ENCODE assay signal across 8 cellular contexts in genomic region chr3:63351159-63352007, GRCh38.
A peak's percentile ranks its signal among the peaks of the same experiment; 100 is the strongest.
DNase-seq lines count a peak whose midpoint lies in the region; ATAC-seq, FAIRE-seq and TF ChIP-seq lines count a peak whose summit lies in the region.

No MANE protein-coding gene starts in this region.

- H3K36me3 ChIP-seq in BE2C (no peaks in the 10 kb centered on the region), right lobe of liver (no peaks in the 10 kb centered on the region)

- peak; percentile 95 for TF ChIP-seq CTCF in BE2C (IDR thresholded peaks at IDR 0.05; ENCODE audit: low read depth, low read length)
- peak; percentile 89 for TF ChIP-seq CTCF in chondrocyte (IDR thresholded peaks at IDR 0.05)
- peak; percentile 70 to 82 (median 74) for TF ChIP-seq CTCF in right lobe of liver (IDR thresholded peaks at IDR 0.05)

- H3K4me3 ChIP-seq in BE2C (ENCODE audit: low read depth, low read length), result no peak overlapping the region
- no peak overlapping the region for H3K4me3 ChIP-seq in right lobe of liver

- FAIRE-seq in GM18507 (lab: Jason Lieb, UNC), result peak; percentile 78

- H3K4me3 Mint-ChIP-seq in chondrocyte (ENCODE audit: unreplicated experiment), result no peak overlapping the region

- no peak overlapping the region for H3K27ac ChIP-seq in right lobe of liver

- no peaks in the 10 kb centered on the region for H3K4me1 Mint-ChIP-seq in chondrocyte (ENCODE audit: low read depth)

- no peak for TF ChIP-seq POLR2A in right lobe of liver (IDR thresholded peaks at IDR 0.05)

- 27% methylated on average over 9 of the region's 9 CpGs for WGBS in right lobe of liver (ENCODE audit: insufficient coverage, low coverage, low lambda C conversion rate, missing lambda C conversion rate)

- H3K27me3 ChIP-seq in BE2C (no peaks in the 10 kb centered on the region), right lobe of liver (peaks cover 0 to 3% of the 10 kb centered on the region in 2 donors)

- ATAC-seq in HG03097 (IDR thresholded peaks at IDR 0.05; ENCODE audit: low FRiP score, unreplicated experiment) (peak; percentile 66), right lobe of liver (peak; percentile 83 to 92 (median 89))

- no peak overlapping the region for H3K27ac Mint-ChIP-seq in chondrocyte (ENCODE audit: unreplicated experiment)

- DNase-seq in BE2C (peak; percentile 24), GM18507 (ENCODE audit: extremely low spot score, insufficient read length, low read depth) (peak; percentile 5), NCI-H69 (lab: John Stamatoyannopoulos, UW) (peak; percentile 64), chondrocyte (ENCODE audit: low spot score) (no peak), right lobe of liver (no peak), UCSD-AML1 (lab: John Stamatoyannopoulos, UW; ENCODE audit: unreplicated experiment) (no peak)
- DNase-seq in effector CD8-positive, alpha-beta T cell (lab: John Stamatoyannopoulos, UW), result no peak

- H3K9me3 Mint-ChIP-seq in chondrocyte (ENCODE audit: low read depth), result no peaks in the 10 kb centered on the region

- H3K4me1 ChIP-seq in BE2C (no peaks in the 10 kb centered on the region; the same call in 1 of the 2 replicates), right lobe of liver (no peaks in the 10 kb centered on the region)

- peaks cover 43% of the 10 kb centered on the region for H3K27me3 Mint-ChIP-seq in chondrocyte (ENCODE audit: low read depth)

- intact Hi-C loops in right lobe of liver (cut with DNase I), result loop anchor here (5.0 to 10.0 kb wide), 2 partner anchors 463 to 466 kb away; partner anchors contain the start of gene C3orf49 (in 2 of the 2)

- no peaks in the 10 kb centered on the region for H3K36me3 Mint-ChIP-seq in chondrocyte (ENCODE audit: low read depth)

- H3K9me3 ChIP-seq in BE2C (no peaks in the 10 kb centered on the region), right lobe of liver (no peaks in the 10 kb centered on the region)

Comparison
In these comparisons a context has a peak if more than half of its experiments do, and no peak if none do; other contexts are left out.
1. DNase-seq: peak in BE2C (single experiment), GM18507 (single experiment) and NCI-H69 (single experiment); none in chondrocyte (single experiment), right lobe of liver (0 of 3), effector CD8-positive, alpha-beta T cell (single experiment) and UCSD-AML1 (single experiment).
2. Peak in every context shown above with its lines, with median percentiles within 50 percentile points of each other: CTCF ChIP-seq.